ENCODE assay signal across 8 cellular contexts in the genomic region with DNA sequence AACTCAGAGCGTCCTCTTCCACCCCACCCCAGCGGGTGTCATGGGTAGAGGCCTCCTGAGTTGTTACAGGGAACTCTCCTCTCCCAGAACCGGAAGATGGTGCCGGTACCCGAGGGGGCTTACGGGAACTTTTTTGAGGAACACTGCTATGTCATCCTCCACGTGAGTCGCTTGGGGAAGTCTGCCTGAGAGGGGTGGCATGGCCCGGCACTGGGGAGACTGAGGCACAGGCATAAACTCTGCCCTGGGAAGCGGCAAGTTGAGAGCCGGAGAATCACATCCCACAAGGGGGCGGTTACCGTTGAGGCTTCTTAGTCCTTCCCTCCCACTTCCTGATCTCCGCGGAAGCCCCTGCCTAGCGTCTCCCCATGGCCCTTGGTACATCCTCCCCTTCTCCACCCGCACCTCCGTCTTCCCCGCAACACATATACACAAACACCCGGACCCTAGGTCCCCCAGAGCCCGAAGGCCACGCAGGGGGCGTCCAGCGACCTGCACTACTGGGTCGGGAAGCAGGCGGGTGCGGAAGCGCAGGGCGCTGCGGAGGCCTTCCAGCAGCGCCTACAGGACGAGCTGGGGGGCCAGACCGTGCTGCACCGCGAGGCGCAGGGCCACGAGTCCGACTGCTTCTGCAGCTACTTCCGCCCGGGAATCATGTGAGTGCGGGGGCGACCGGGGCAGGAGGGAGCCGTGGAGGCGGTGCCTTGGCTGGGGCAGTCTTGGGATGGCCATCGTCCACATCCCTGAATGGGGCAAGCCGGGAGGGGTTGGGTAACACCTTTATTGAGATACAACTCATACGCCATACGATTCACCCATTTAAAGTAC. TPM values are rescaled to one million over a fixed set of nuclear protein-coding genes. Genes with fewer than 3 reads are reported as not detected.
DNase-seq lines count a peak whose midpoint lies in the region; ATAC-seq and TF ChIP-seq lines count a peak whose summit lies in the region.

No MANE protein-coding gene starts in this region.

- H3K9ac ChIP-seq in ES-I3 (ENCODE audit: low read depth, low read length) (peak overlapping the region; percentile 61), Loucy (ENCODE audit: low read depth, low read length, poor library complexity, severe bottlenecking) (peak overlapping the region; percentile 81)

- POLR2A ChIA-PET in activated CD4-positive, alpha-beta memory T cell treated with anti-CD3 and anti-CD28 coated beads for 36 hours (lab: Charles Lee) = interaction anchor here (1.0 kb wide), 1 partner anchor 29 kb away, joined by 5 read pairs; no protein-coding TSS in a partner anchor

- peaks cover 13% of the 10 kb centered on the region for H3K36me3 Mint-ChIP-seq in activated CD4-positive, alpha-beta memory T cell treated with anti-CD3 and anti-CD28 coated beads for 36 hours
- H3K36me3 Mint-ChIP-seq in effector memory CD8-positive, alpha-beta T cell (ENCODE audit: insufficient read depth) = peaks cover 14% of the 10 kb centered on the region

- peak overlapping the region; percentile 69 for H3K4me2 ChIP-seq in Loucy (ENCODE audit: low read depth, low read length, poor library complexity, severe bottlenecking)

- no peaks in the 10 kb centered on the region for H3K27me3 Mint-ChIP-seq in activated CD4-positive, alpha-beta memory T cell treated with anti-CD3 and anti-CD28 coated beads for 36 hours
- H3K27me3 Mint-ChIP-seq in effector memory CD8-positive, alpha-beta T cell = no peaks in the 10 kb centered on the region

- no peak overlapping the region for H3K27ac ChIP-seq in mesodermal cell (ENCODE audit: low read depth, low read length, severe bottlenecking)

- no peaks in the 10 kb centered on the region for H3F3A ChIP-seq in Loucy (ENCODE audit: low read depth)

- H3K4me1 ChIP-seq in ES-I3 (ENCODE audit: insufficient read depth, low read length) = peaks cover 11% of the 10 kb centered on the region; the same call in 1 of the 2 replicates
- peaks cover 21% of the 10 kb centered on the region for H3K4me1 ChIP-seq in Loucy (ENCODE audit: insufficient read depth, low read length, poor library complexity, severe bottlenecking)
- peaks cover 10% of the 10 kb centered on the region for H3K4me1 ChIP-seq in mesodermal cell (ENCODE audit: control insufficient read depth, insufficient read depth, low read length, poor library complexity, severe bottlenecking)

- CTCF ChIA-PET in activated CD4-positive, alpha-beta memory T cell treated with anti-CD3 and anti-CD28 coated beads for 36 hours (lab: Charles Lee) = interaction anchor here (1.0 to 3.3 kb wide), 2 partner anchors 20 to 45 kb away, joined by 3 to 21 read pairs; a partner anchor contains a TSS

- 37 to 46% methylated on average over 39 to 46 of the region's 49 CpGs for whole genome bisulfite sequencing in mesodermal cell (ENCODE audit: insufficient coverage in 2 of 2), 2 experiments

- H3K36me3 ChIP-seq in ES-I3 (ENCODE audit: insufficient read depth, low read length) (no peaks in the 10 kb centered on the region), Loucy (ENCODE audit: insufficient read depth, low read length) (no peaks in the 10 kb centered on the region), mesodermal cell (ENCODE audit: control insufficient read depth, insufficient read depth, low read length) (no peaks in the 10 kb centered on the region)

- H3K4me3 Mint-ChIP-seq in activated CD4-positive, alpha-beta memory T cell treated with anti-CD3 and anti-CD28 coated beads for 36 hours = peak overlapping the region; percentile 90
- H3K4me3 Mint-ChIP-seq in effector memory CD8-positive, alpha-beta T cell = peak overlapping the region; percentile 94 to 96

- H3K4me1 Mint-ChIP-seq in activated CD4-positive, alpha-beta memory T cell treated with anti-CD3 and anti-CD28 coated beads for 36 hours (ENCODE audit: low read depth) = peaks cover 53% of the 10 kb centered on the region
- H3K4me1 Mint-ChIP-seq in effector memory CD8-positive, alpha-beta T cell (ENCODE audit: low read depth in 2 of 2) = peaks cover 46% of the 10 kb centered on the region in 2 donors

- H3K9me2 ChIP-seq in Loucy (replicated peaks; ENCODE audit: low read depth, low read length) = no peaks in the 10 kb centered on the region

- peak; percentile 86 for DNase-seq in activated CD4-positive, alpha-beta memory T cell treated with anti-CD3 and anti-CD28 coated beads for 36 hours
- DNase-seq in effector memory CD8-positive, alpha-beta T cell = peak in 2 of 3 experiments; percentile 43 to 47
- DNase-seq in stimulated activated CD8-positive, alpha-beta memory T cell treated with anti-CD3 and anti-CD28 coated beads, Interleukin-15, amount 100 ng/mL, for 48 hours (ENCODE audit: low read depth in 2 of 2) = peak; percentile 74
- no peak for DNase-seq in SW480 (ENCODE audit: low spot score)

- H3K9me3 Mint-ChIP-seq in activated CD4-positive, alpha-beta memory T cell treated with anti-CD3 and anti-CD28 coated beads for 36 hours = no peaks in the 10 kb centered on the region
- H3K9me3 Mint-ChIP-seq in effector memory CD8-positive, alpha-beta T cell = no peaks in the 10 kb centered on the region

- H3K9me3 ChIP-seq in ES-I3 (ENCODE audit: control insufficient read depth, insufficient read depth, low read length) = no peaks in the 10 kb centered on the region
- H3K9me3 ChIP-seq in Loucy (ENCODE audit: insufficient read depth, low read depth, low read length) = no peaks in the 10 kb centered on the region
- H3K9me3 ChIP-seq in mesodermal cell (ENCODE audit: control insufficient read depth, low read length) = no peaks in the 10 kb centered on the region

- no peaks in the 10 kb centered on the region for H3K27me3 ChIP-seq in Loucy (ENCODE audit: insufficient read depth, low read length, poor library complexity, severe bottlenecking)

- peak; percentile 52 for ATAC-seq in GM21786 (IDR thresholded peaks at IDR 0.05; ENCODE audit: unreplicated experiment)
- peak; percentile 55 for ATAC-seq in effector memory CD8-positive, alpha-beta T cell (replicated peaks)

- no peak for TF ChIP-seq CTCF in Loucy (conservative IDR thresholded peaks at IDR 0.05; ENCODE audit: low read length)

- H2AFZ ChIP-seq in Loucy (ENCODE audit: low read length) = peak overlapping the region; percentile 94

- peak overlapping the region; percentile 94 for H3K27ac Mint-ChIP-seq in activated CD4-positive, alpha-beta memory T cell treated with anti-CD3 and anti-CD28 coated beads for 36 hours
- peak overlapping the region; percentile 96 to 97 for H3K27ac Mint-ChIP-seq in effector memory CD8-positive, alpha-beta T cell

- H3K4me3 ChIP-seq in Loucy (ENCODE audit: low read length, poor library complexity, severe bottlenecking) = peak overlapping the region; percentile 90
- peak overlapping the region; percentile 34 for H3K4me3 ChIP-seq in mesodermal cell (ENCODE audit: extremely low read depth, insufficient read depth, low read length, poor library complexity, severe bottlenecking)

- H3K79me2 ChIP-seq in Loucy (ENCODE audit: insufficient read depth, low read length) = peaks cover 17% of the 10 kb centered on the region

- intact Hi-C loops in activated CD4-positive, alpha-beta memory T cell treated with anti-CD3 and anti-CD28 coated beads for 36 hours (cut with micrococcal nuclease) = loop anchor here (1.0 to 2.0 kb wide), 2 partner anchors 143 to 1001 kb away; a partner anchor contains a TSS

- H4K20me1 ChIP-seq in Loucy (ENCODE audit: insufficient read depth, low read length, poor library complexity, severe bottlenecking) = no peaks in the 10 kb centered on the region

RNA-seq across cellular contexts. Expression of a gene that starts 3.4 kb away (rescaled TPM):
- 10 to 100 TPM in 1 of 2 experiments, 1 to 10 TPM in 1; 9.9 to 11.3 TPM for total RNA-seq in activated CD4-positive, alpha-beta memory T cell treated with anti-CD3 and anti-CD28 coated beads for 36 hours
- 4.1 TPM for polyA plus RNA-seq in mesodermal cell (2013, experiment 1 of 2)
- 2.7 TPM for polyA plus RNA-seq in mesodermal cell (2013, experiment 2 of 2)

RNA-seq across cellular contexts. Expression of a gene that starts 35.4 kb away (rescaled TPM):
- 10 to 100 TPM; 17.3 to 17.6 TPM for total RNA-seq in activated CD4-positive, alpha-beta memory T cell treated with anti-CD3 and anti-CD28 coated beads for 36 hours
- 56.1 TPM for polyA plus RNA-seq in mesodermal cell (2013, experiment 1 of 2)
- 43.3 TPM for polyA plus RNA-seq in mesodermal cell (2013, experiment 2 of 2)

RNA-seq across cellular contexts. Expression of a gene that starts 45.0 kb away (rescaled TPM):
- 1 to 10 TPM in 1 of 2 experiments, under 1 TPM in 1; 0.70 to 1.1 TPM for total RNA-seq in activated CD4-positive, alpha-beta memory T cell treated with anti-CD3 and anti-CD28 coated beads for 36 hours
- polyA plus RNA-seq in mesodermal cell (2013, experiment 1 of 2) = 0.11 TPM
- polyA plus RNA-seq in mesodermal cell (2013, experiment 2 of 2) = 0.20 TPM
